Comparison of ENCODE assay signal across 1 cellular context in the genomic region with DNA sequence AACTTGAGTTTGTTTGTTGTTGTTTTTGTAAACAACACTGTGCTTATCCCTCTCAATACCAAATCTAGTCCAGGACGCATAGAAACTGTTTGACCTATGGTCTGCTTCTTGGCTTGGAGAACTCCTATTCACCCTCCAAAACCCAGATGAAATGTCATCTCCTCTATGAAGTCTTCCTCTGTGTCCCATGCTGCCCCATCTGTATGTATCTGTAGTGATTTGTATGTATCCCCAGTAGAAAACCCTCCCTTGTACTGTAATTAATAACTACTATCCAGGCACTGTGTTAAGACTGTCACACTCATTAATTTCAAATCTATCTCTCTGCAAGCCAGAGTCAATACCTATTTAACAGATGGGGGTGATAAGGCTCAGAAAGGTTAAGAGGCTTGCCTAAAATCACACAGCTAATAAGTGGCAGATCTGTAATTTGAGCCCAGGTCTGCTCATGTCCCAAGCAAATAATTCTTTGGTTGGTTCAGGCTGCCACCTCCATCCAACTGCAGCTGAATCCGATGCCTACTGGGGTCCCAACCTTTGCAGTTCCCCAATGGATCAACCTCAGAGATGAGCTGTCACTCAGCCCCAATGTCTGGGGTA.
TF ChIP-seq lines count a peak whose summit lies in the region.

No MANE protein-coding gene starts in this region.

TF ChIP-seq in H1, 55 proteins besides CTCF, POLR2A, EP300 and RAD21:
- TF ChIP-seq POLR2AphosphoS5 (IDR thresholded peaks at IDR 0.05; ENCODE audit: low read depth, low read length): no peak
TF ChIP-seq in H1: peak in this region for 0.
